ENCODE assay signal across 18 cellular contexts in genomic region chr7:92520024-92520423, GRCh38.
"Had no signal": no experiment of that assay in that cellular context is flagged by ENCODE, and none has a peak within 500 bp of the region (broad histone marks: within the 10 kb centered on the region; RNA-seq: fewer than 3 reads in every experiment).

No MANE protein-coding gene starts in this region.

- H3K27me3 ChIP-seq: dorsolateral prefrontal cortex, foreskin keratinocyte, hepatocyte, left lung, right atrium auricular region, tibial artery had no signal

- ATAC-seq: foreskin keratinocyte, left lung had no signal

- H3K4me3 ChIP-seq: dorsolateral prefrontal cortex, hepatocyte, left lung, right atrium auricular region, tibial artery had no signal

- H3K9me3 ChIP-seq: left lung, right atrium auricular region, tibial artery had no signal

- H3K4me1 ChIP-seq: foreskin keratinocyte, left lung, right atrium auricular region, tibial artery had no signal

- H3K27ac ChIP-seq: dorsolateral prefrontal cortex, foreskin keratinocyte, hepatocyte, left lung, right atrium auricular region, tibial artery, VCaP had no signal

- FAIRE-seq: colon, keratinocyte had no signal

- DNase-seq: activated CD4-positive, alpha-beta T cell treated with anti-CD3 and anti-CD28 coated beads, Interleukin-2, amount 50 U/mL, for 4 hours; activated CD4-positive, CD25-positive, alpha-beta regulatory T cell treated with anti-CD3 and anti-CD28 coated beads, Interleukin-2, amount 50 U/mL, for 72 hours; activated gamma-delta T cell treated with Interleukin-2 at 50 U/mL for 16 hours; activated naive CD8-positive, alpha-beta T cell treated with anti-CD3 and anti-CD28 coated beads, Interleukin-2, amount 10 ng/mL, durations not matched to agents 7 days and 5 days; central memory CD4-positive, alpha-beta T cell; dorsolateral prefrontal cortex; foreskin keratinocyte; left lung; midbrain; stimulated activated CD4-positive, alpha-beta T cell treated with anti-CD3 and anti-CD28 coated beads, Interleukin-2, amount 100 ng/mL, for 24 hours; stimulated activated naive CD4-positive, alpha-beta T cell treated with Interleukin-2 at 50 U/mL for 16 hours; T1000; tibial artery had no signal
